ENCODE assay signal across 8 cellular contexts in genomic region chr7:150323682-150324365, GRCh38. TPM values are rescaled to one million over a fixed set of nuclear protein-coding genes. Genes with fewer than 3 reads are reported as not detected.
DNase-seq lines count a peak whose midpoint lies in the region; ATAC-seq and TF ChIP-seq lines count a peak whose summit lies in the region.

No MANE protein-coding gene starts in this region.

- peak; percentile 16 for ATAC-seq in HG02870 (IDR thresholded peaks at IDR 0.05; ENCODE audit: unreplicated experiment)
- ATAC-seq in HG02763 (IDR thresholded peaks at IDR 0.05; ENCODE audit: unreplicated experiment): no peak

- no peak for TF ChIP-seq CTCF in GM13977 (IDR thresholded peaks at IDR 0.05; ENCODE audit: extremely low read depth, insufficient read depth, missing control alignments)
- TF ChIP-seq CTCF in epithelial cell of proximal tubule (conservative IDR thresholded peaks at IDR 0.05; ENCODE audit: low read depth, low read length): no peak
- no peak for TF ChIP-seq CTCF in osteoblast (IDR thresholded peaks at IDR 0.05; ENCODE audit: extremely low read depth, low read depth, low read length)

- H3K36me3 ChIP-seq in osteoblast (ENCODE audit: insufficient read depth, low read length): no peaks in the 10 kb centered on the region

- H3K4me2 ChIP-seq in osteoblast (ENCODE audit: insufficient read depth, low read length): peak overlapping the region; percentile 39

- no peaks in the 10 kb centered on the region for H4K20me1 ChIP-seq in osteoblast (ENCODE audit: insufficient read depth, low read length)

- in situ Hi-C loops in GM13977 (cut with MboI; ENCODE audit: low pct_unique_long_range_greater_than_20kb, low sequenced_read_pairs, unreplicated experiment): no loop called here

- peak overlapping the region; percentile 72 for H2AFZ ChIP-seq in osteoblast (ENCODE audit: low read length)

- no peaks in the 10 kb centered on the region for H3K4me1 ChIP-seq in osteoblast (ENCODE audit: insufficient read depth, low read length)

- no peak overlapping the region for H3K27ac ChIP-seq in osteoblast (ENCODE audit: low read depth, low read length)

- H3K79me2 ChIP-seq in osteoblast (ENCODE audit: insufficient read depth, low read length): no peaks in the 10 kb centered on the region

- H3K4me3 ChIP-seq in epithelial cell of proximal tubule (ENCODE audit: low read depth, low read length): peak overlapping the region; percentile 89
- H3K4me3 ChIP-seq in osteoblast (ENCODE audit: insufficient read depth, low read length): peak overlapping the region; percentile 57

- peak; percentile 28 for DNase-seq in GM13977 (ENCODE audit: low spot score)
- DNase-seq in RPMI7951 (ENCODE audit: low read depth): peak; percentile 29
- no peak for DNase-seq in epithelial cell of proximal tubule (ENCODE audit: low read depth)
- DNase-seq in osteoblast (ENCODE audit: insufficient read length, low spot score, missing footprints): no peak
- DNase-seq in D341Med (ENCODE audit: low spot score): no peak
- DNase-seq in amniotic stem cell (lab: John Stamatoyannopoulos, UW): no peak

- no peaks in the 10 kb centered on the region for H3K27me3 ChIP-seq in osteoblast (ENCODE audit: insufficient read depth, low read length)

- no peaks in the 10 kb centered on the region for H3K9me3 ChIP-seq in osteoblast (ENCODE audit: low read depth, low read length)

RNA-seq across cellular contexts. Expression of gene ACTR3C, which starts 0.5 kb away (rescaled TPM):
- 9.7 and 18.1 TPM in 2 replicates for total RNA-seq in RPMI7951 (2014; rRNA removed; shearing (Covaris generic))
- total RNA-seq in epithelial cell of proximal tubule (5.5 and 22.1 TPM in 2 replicates), osteoblast (1.8 and 3.8 TPM in 2 replicates)

RNA-seq across cellular contexts. Expression of gene LRRC61, which starts 0.7 kb away (rescaled TPM):
- 7.9 and 9.5 TPM in 2 replicates for total RNA-seq in RPMI7951 (2014; rRNA removed; shearing (Covaris generic))
- 45.4 and 60.3 TPM in 2 replicates for total RNA-seq in epithelial cell of proximal tubule
- 1.8 and 4.0 TPM in 2 replicates for total RNA-seq in osteoblast

RNA-seq across cellular contexts. Expression of gene RARRES2, which starts 17.6 kb away (rescaled TPM):
- total RNA-seq in RPMI7951 (2014; rRNA removed; shearing (Covaris generic)): 1.4 TPM in 1 of 2 replicates, not detected in the other
- total RNA-seq in epithelial cell of proximal tubule: 6.1 and 9.1 TPM in 2 replicates
- 18.3 and 26.1 TPM in 2 replicates for total RNA-seq in osteoblast

RNA-seq across cellular contexts. Expression of gene REPIN1, which starts 44.8 kb away (rescaled TPM):
- total RNA-seq in RPMI7951 (2014; rRNA removed; shearing (Covaris generic)): 28.2 and 49.3 TPM in 2 replicates
- total RNA-seq in epithelial cell of proximal tubule (127 and 218 TPM in 2 replicates), osteoblast (53.6 and 57.5 TPM in 2 replicates)

RNA-seq across cellular contexts. Expression of gene ZNF775, which starts 55.3 kb away (rescaled TPM):
- total RNA-seq in RPMI7951 (2014; rRNA removed; shearing (Covaris generic)): 1.8 and 3.4 TPM in 2 replicates
- 4.8 and 8.6 TPM in 2 replicates for total RNA-seq in epithelial cell of proximal tubule
- total RNA-seq in osteoblast: 5.0 and 6.2 TPM in 2 replicates

Comparison
In these comparisons a context has a peak if more than half of its experiments do, and no peak if none do; other contexts are left out.
1. DNase-seq: peak in GM13977 (single experiment) and RPMI7951 (single experiment); none in epithelial cell of proximal tubule (single experiment), osteoblast (single experiment), D341Med (single experiment) and amniotic stem cell (single experiment).